ENCODE assay signal across 8 cellular contexts in the genomic region with DNA sequence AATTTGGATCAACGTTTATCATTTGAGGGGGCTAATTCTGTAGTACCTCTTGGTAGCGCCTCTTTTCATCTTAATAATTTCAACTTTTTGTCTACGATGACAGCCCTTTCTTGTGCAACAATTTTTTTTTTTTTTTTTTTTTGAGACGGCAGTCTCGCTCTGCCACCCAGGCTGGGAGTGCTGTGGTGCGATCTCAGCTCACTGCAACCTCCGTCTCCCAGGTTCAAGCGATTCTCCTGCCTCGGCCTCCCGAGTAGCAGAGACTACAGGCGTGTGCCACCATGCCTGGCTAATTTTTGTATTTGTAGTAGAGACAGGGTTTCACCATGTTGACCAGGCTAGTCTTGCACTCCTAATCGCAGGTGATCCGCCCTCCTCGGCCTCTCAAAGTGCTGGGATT. TPM values are rescaled to one million over a fixed set of nuclear protein-coding genes. Genes with fewer than 3 reads are reported as not detected.
DNase-seq lines count a peak whose midpoint lies in the region; ATAC-seq, FAIRE-seq and TF ChIP-seq lines count a peak whose summit lies in the region.
"Not testable (repeated sequence)": the region's sequence is repeated elsewhere in the genome, so short reads cannot be mapped to it uniquely, and the experiment has no call there.

No MANE protein-coding gene starts in this region.

- peak overlapping the region; percentile 88 for H3K14ac ChIP-seq in IMR-90 (replicated peaks; ENCODE audit: low read depth, low read length)

- not testable (repeated sequence) for H3K27me3 Mint-ChIP-seq in Caco-2 (ENCODE audit: insufficient read depth, unreplicated experiment); activated naive CD4-positive, alpha-beta T cell treated with anti-CD3 and anti-CD28 coated beads, Interleukin-2, amount 50 U/mL, for 24 hours

- H4K20me1 ChIP-seq in IMR-90 (ENCODE audit: insufficient read depth, low read length), result not testable (repeated sequence)

- FAIRE-seq in kidney (lab: Jason Lieb, UNC), result not testable (repeated sequence)

- not testable (repeated sequence) for ATAC-seq in IMR-90 (ENCODE audit: low read depth)

- not testable (repeated sequence) for TF ChIP-seq POLR2A in IMR-90 (IDR thresholded peaks at IDR 0.05; ENCODE audit: low read depth, low read length); testis (IDR thresholded peaks at IDR 0.05)

- WGBS in IMR-90 (ENCODE audit: extremely low coverage in 2 of 2, insufficient read length in 1 of 2), 2 experiments, result 49% methylated on average over 7 of the region's 14 CpGs; no CpG with 5 or more reads in 1 of the 2 experiments
- WGBS in testis, 2 donors, result 24 to 25% methylated on average over 14 of the region's 14 CpGs

- peak overlapping the region; percentile 80; the same call in 1 of the 2 replicates for H3K9ac ChIP-seq in IMR-90 (ENCODE audit: low read depth, low read length)
- peak overlapping the region; percentile 96 for H3K9ac ChIP-seq in SK-N-MC (ENCODE audit: insufficient read length)
- peak overlapping the region; percentile 87 for H3K9ac ChIP-seq in endocrine pancreas (ENCODE audit: control insufficient read depth, insufficient read depth, low read length)
- peak overlapping the region; percentile 91 to 96 for H3K9ac ChIP-seq in kidney (ENCODE audit: low read length in 2 of 2)

- not testable (repeated sequence) for H3K56ac ChIP-seq in IMR-90 (ENCODE audit: extremely low read depth, insufficient read depth, low read length)

- H3K27me3 ChIP-seq in Caco-2 (replicated peaks; ENCODE audit: control insufficient read depth, insufficient read depth, low read length); IMR-90 (ENCODE audit: control insufficient read depth, insufficient read depth, low read length); endocrine pancreas (ENCODE audit: control insufficient read depth, insufficient read depth, low read length); neutrophil; testis: not testable (repeated sequence)

- CTCF ChIA-PET in Caco-2 (lab: Charles Lee), result not testable (repeated sequence)
- CTCF ChIA-PET in IMR-90 (lab: Yijun Ruan, JAX), result interaction anchor here (0.6 to 0.7 kb wide), 2 partner anchors 17 to 264 kb away, joined by 3 to 4 read pairs; no protein-coding TSS in a partner anchor

- not testable (repeated sequence) for BruUV-seq in Caco-2 (replicated peaks; lab: Mats Ljungman, UMichigan); IMR-90 (replicated peaks; lab: Mats Ljungman, UMichigan)

- not testable (repeated sequence) for H3K27ac ChIP-seq in IMR-90 (ENCODE audit: insufficient read depth, low read length)
- H3K27ac ChIP-seq in SK-N-MC (0 out of 2 replicates have a peak overlapping the region, but pooled peaks have one; percentile 94), kidney (ENCODE audit: low read depth in 2 of 2, low read length in 2 of 2) (peak overlapping the region in 1 of 2 donors; percentile 94), neutrophil (peak overlapping the region; percentile 95), testis (peak overlapping the region; percentile 83 to 96)

- peak overlapping the region; percentile 80 for H3K4me3 Mint-ChIP-seq in Caco-2 (ENCODE audit: unreplicated experiment)
- peak overlapping the region; percentile 99 for H3K4me3 Mint-ChIP-seq in activated naive CD4-positive, alpha-beta T cell treated with anti-CD3 and anti-CD28 coated beads, Interleukin-2, amount 50 U/mL, for 24 hours

- peak overlapping the region; percentile 37 for H3K4me3 ChIP-seq in Caco-2 (ENCODE audit: low read depth, low read length)
- peak overlapping the region; percentile 66 for H3K4me3 ChIP-seq in IMR-90 (ENCODE audit: insufficient read depth, low read depth, low read length)
- peak overlapping the region; percentile 100 for H3K4me3 ChIP-seq in SK-N-MC
- H3K4me3 ChIP-seq in endocrine pancreas (ENCODE audit: control insufficient read depth, insufficient read depth, low read length), result peak overlapping the region; percentile 99
- peak overlapping the region; percentile 91 to 98 for H3K4me3 ChIP-seq in kidney (ENCODE audit: low read length in 2 of 2)
- peak overlapping the region; percentile 81 to 88 for H3K4me3 ChIP-seq in neutrophil (ENCODE audit: low read depth in 1 of 2, low read length in 1 of 2)
- H3K4me3 ChIP-seq in testis, result peak overlapping the region; percentile 66 to 73

- not testable (repeated sequence) for H2AFZ ChIP-seq in IMR-90 (replicated peaks; ENCODE audit: low read length, poor library complexity)

- H3K4ac ChIP-seq in IMR-90 (ENCODE audit: low read depth, low read length), result not testable (repeated sequence)

- TF ChIP-seq RAD21 in IMR-90 (IDR thresholded peaks at IDR 0.05; ENCODE audit: low read length), result not testable (repeated sequence)

- H3K9me3 ChIP-seq in Caco-2; IMR-90 (ENCODE audit: control insufficient read depth, insufficient read depth, low read length); SK-N-MC (ENCODE audit: low read depth, low read length); endocrine pancreas (ENCODE audit: control insufficient read depth, low read length); kidney (ENCODE audit: control insufficient read depth in 1 of 2, low read length in 2 of 2); neutrophil; testis: not testable (repeated sequence)

- peak overlapping the region; percentile 17 for H2BK5ac ChIP-seq in IMR-90 (ENCODE audit: low read depth, low read length, poor library complexity, severe bottlenecking)

- peaks cover 13 to 24% of the 10 kb centered on the region in 2 experiments for H3K79me1 ChIP-seq in IMR-90 (ENCODE audit: low read depth in 1 of 2, low read length in 2 of 2)

- H2BK15ac ChIP-seq in IMR-90 (ENCODE audit: low read depth, low read length), result not testable (repeated sequence)

- not testable (repeated sequence) for H3K9me1 ChIP-seq in IMR-90 (ENCODE audit: insufficient read depth, low read length)

- intact Hi-C loops in Caco-2 (cut with micrococcal nuclease; ENCODE audit: unreplicated experiment), result loop anchor here (5.0 kb wide), 1 partner anchor 161 kb away; no protein-coding TSS in a partner anchor
- intact Hi-C loops in IMR-90 (cut with micrococcal nuclease), result loop anchor here (5.0 to 10.0 kb wide), 2 partner anchors 59 to 479 kb away; no protein-coding TSS in a partner anchor
- intact Hi-C loops in kidney (cut with DNase I); testis (cut with DNase I; ENCODE audit: low total_unique reads): not testable (repeated sequence)

- H2BK120ac ChIP-seq in IMR-90 (ENCODE audit: low read depth, low read length), result not testable (repeated sequence)

- dilution Hi-C loops in IMR-90 (cut with HindIII; ENCODE audit: low sequenced_read_pairs, unreplicated experiment), result not testable (repeated sequence)

- not testable (repeated sequence) for H2AK5ac ChIP-seq in IMR-90 (ENCODE audit: low read depth, low read length)

- peaks cover 33% of the 10 kb centered on the region for H3K36me3 Mint-ChIP-seq in Caco-2 (ENCODE audit: insufficient read depth, unreplicated experiment)
- peaks cover 14% of the 10 kb centered on the region for H3K36me3 Mint-ChIP-seq in activated naive CD4-positive, alpha-beta T cell treated with anti-CD3 and anti-CD28 coated beads, Interleukin-2, amount 50 U/mL, for 24 hours

- H3K4me1 Mint-ChIP-seq in Caco-2 (ENCODE audit: low read depth, unreplicated experiment), result not testable (repeated sequence)
- peaks cover 59% of the 10 kb centered on the region for H3K4me1 Mint-ChIP-seq in activated naive CD4-positive, alpha-beta T cell treated with anti-CD3 and anti-CD28 coated beads, Interleukin-2, amount 50 U/mL, for 24 hours

- not testable (repeated sequence) for H3K9me3 Mint-ChIP-seq in Caco-2 (ENCODE audit: unreplicated experiment); activated naive CD4-positive, alpha-beta T cell treated with anti-CD3 and anti-CD28 coated beads, Interleukin-2, amount 50 U/mL, for 24 hours

- H4K91ac ChIP-seq in IMR-90 (ENCODE audit: insufficient read depth, low read depth, low read length), result peak overlapping the region; percentile 74; the same call in 1 of the 2 replicates

- peak overlapping the region; percentile 94 to 100; a peak in 3 of 4 replicates for H4K8ac ChIP-seq in IMR-90 (ENCODE audit: low read depth in 2 of 2, low read length in 2 of 2)

- not testable (repeated sequence) for H3K18ac ChIP-seq in IMR-90 (ENCODE audit: low read depth, low read length)

- POLR2A ChIA-PET in Caco-2 (lab: Charles Lee), result interaction anchor here (0.6 kb wide), 1 partner anchor 45 kb away, joined by 5 read pairs; no protein-coding TSS in a partner anchor
- POLR2A ChIA-PET in IMR-90 (lab: Charles Lee; ENCODE audit: unreplicated experiment), result not testable (repeated sequence)

- H2AK9ac ChIP-seq in IMR-90 (replicated peaks; ENCODE audit: low read depth, low read length, poor library complexity), result not testable (repeated sequence)

- not testable (repeated sequence) for H3K23ac ChIP-seq in IMR-90 (ENCODE audit: low read depth, low read length)

- in situ Hi-C loops in IMR-90 (cut with MboI; ENCODE audit: low sequenced_read_pairs), result loop anchor here (25.0 kb wide), 1 partner anchor 476 kb away; no protein-coding TSS in a partner anchor

- not testable (repeated sequence) for H4K5ac ChIP-seq in IMR-90 (ENCODE audit: low read depth, low read length)

- peak in 1 of 2 experiments; percentile 7 for DNase-seq in Caco-2
- not testable (repeated sequence) for DNase-seq in IMR-90; SK-N-MC (ENCODE audit: low read depth, low spot score); kidney; testis

- not testable (repeated sequence) for H3K4me1 ChIP-seq in Caco-2; IMR-90 (ENCODE audit: control insufficient read depth, insufficient read depth, low read length); endocrine pancreas (ENCODE audit: control insufficient read depth, insufficient read depth, low read length); kidney (ENCODE audit: control insufficient read depth in 1 of 2, insufficient read depth in 1 of 2, low read depth in 1 of 2, low read length in 2 of 2); testis
- peaks cover 18 to 20% of the 10 kb centered on the region in 2 experiments for H3K4me1 ChIP-seq in neutrophil (ENCODE audit: control insufficient read depth in 1 of 2, insufficient read depth in 1 of 2, low read depth in 1 of 2, low read length in 1 of 2)

- TF ChIP-seq CTCF in Caco-2 (IDR thresholded peaks at IDR 0.05; ENCODE audit: insufficient read depth in 1 of 2, low read depth in 1 of 2, low read length in 1 of 2, severe bottlenecking in 1 of 2, unreplicated experiment in 1 of 2); IMR-90 (conservative IDR thresholded peaks at IDR 0.05; ENCODE audit: low read depth, low read length); kidney (IDR thresholded peaks at IDR 0.05; ENCODE audit: borderline replicate concordance, extremely low read depth, insufficient read depth); neutrophil (IDR thresholded peaks at IDR 0.05); testis (IDR thresholded peaks at IDR 0.05): not testable (repeated sequence)

- not testable (repeated sequence) for H3K36me3 ChIP-seq in Caco-2 (ENCODE audit: control insufficient read depth, insufficient read depth, low read length); IMR-90 (ENCODE audit: control insufficient read depth, insufficient read depth, low read length); endocrine pancreas (ENCODE audit: control insufficient read depth, insufficient read depth, low read length); kidney (ENCODE audit: control insufficient read depth in 1 of 2, insufficient read depth in 2 of 2, low read length in 2 of 2); neutrophil; testis (ENCODE audit: low read depth, missing control alignments)
- peaks cover 12% of the 10 kb centered on the region for H3K36me3 ChIP-seq in SK-N-MC (ENCODE audit: insufficient read depth, low read length)

- peak overlapping the region; percentile 76 for H3K4me2 ChIP-seq in IMR-90 (ENCODE audit: low read depth, low read length)

- H2BK20ac ChIP-seq in IMR-90 (ENCODE audit: low read depth, low read length), result not testable (repeated sequence)

- peak overlapping the region; percentile 86 for H3K27ac Mint-ChIP-seq in Caco-2 (ENCODE audit: unreplicated experiment)
- peak overlapping the region; percentile 99 for H3K27ac Mint-ChIP-seq in activated naive CD4-positive, alpha-beta T cell treated with anti-CD3 and anti-CD28 coated beads, Interleukin-2, amount 50 U/mL, for 24 hours

RNA-seq across cellular contexts. Expression of a gene that starts 0.7 kb away (rescaled TPM):
- total RNA-seq in Caco-2 (2022), result 38.4 and 42.0 TPM in 2 replicates
- total RNA-seq in IMR-90 (2012; rRNA removed), result 13.4 and 33.6 TPM in 2 replicates
- 22.4 and 22.5 TPM in 2 replicates for polyA plus RNA-seq in IMR-90 (2012; rRNA removed)
- 1.3 and 2.3 TPM in 2 replicates for polyA plus RNA-seq in IMR-90 (2012; cell fraction: cytosol; rRNA removed)
- 0.32 and 4.2 TPM in 2 replicates for polyA plus RNA-seq in IMR-90 (2012; cell fraction: nucleus; rRNA removed; ENCODE audit: low replicate concordance)
- 29.8 TPM for total RNA-seq in kidney
- polyA plus RNA-seq in kidney (ENCODE audit: insufficient read depth, low read depth, low replicate concordance), result 61.0 TPM
- 10 to 100 TPM; 16.6 to 17.9 TPM for total RNA-seq in testis
- 11.5 TPM for polyA plus RNA-seq in testis (ENCODE audit: insufficient read depth, low read depth, low replicate concordance)

RNA-seq across cellular contexts. Expression of a gene that starts 44.2 kb away (rescaled TPM):
- total RNA-seq in Caco-2 (2022), result 18.8 and 20.2 TPM in 2 replicates
- 14.4 and 21.1 TPM in 2 replicates for total RNA-seq in IMR-90 (2012; rRNA removed)
- polyA plus RNA-seq in IMR-90 (2012; rRNA removed), result 3.2 and 3.5 TPM in 2 replicates
- 0.92 and 3.7 TPM in 2 replicates for polyA plus RNA-seq in IMR-90 (2012; cell fraction: cytosol; rRNA removed)
- 0.90 and 5.5 TPM in 2 replicates for polyA plus RNA-seq in IMR-90 (2012; cell fraction: nucleus; rRNA removed; ENCODE audit: low replicate concordance)
- total RNA-seq in kidney, result 73.3 TPM
- 5.8 TPM for polyA plus RNA-seq in kidney (ENCODE audit: insufficient read depth, low read depth, low replicate concordance)
- 10 to 100 TPM; 21.0 to 25.7 TPM for total RNA-seq in testis
- polyA plus RNA-seq in testis (ENCODE audit: insufficient read depth, low read depth, low replicate concordance), result 23.1 TPM

Comparison
In these comparisons a context has a peak if more than half of its experiments do, and no peak if none do; other contexts are left out.
1. H3K4me3 ChIP-seq: peak in every context shown above with its lines; median percentile 100 in SK-N-MC; 99 in endocrine pancreas; 94 in kidney; 84 in neutrophil; 70 in testis; 66 in IMR-90; 37 in Caco-2.